In genomic region chr9:125142560-125143376, GRCh38 we compare ENCODE assay signal across 8 cellular contexts. TPM values are rescaled to one million over a fixed set of nuclear protein-coding genes. Genes with fewer than 3 reads are reported as not detected.
DNase-seq lines count a peak whose midpoint lies in the region; ATAC-seq and TF ChIP-seq lines count a peak whose summit lies in the region.

No MANE protein-coding gene starts in this region.

- peak; percentile 22 for ATAC-seq in HG02943 (IDR thresholded peaks at IDR 0.05; ENCODE audit: low read depth, unreplicated experiment)
- peak; percentile 14 for ATAC-seq in T-helper 17 cell

- peak overlapping the region; percentile 61 for H3K4me3 ChIP-seq in effector memory CD4-positive, alpha-beta T cell (ENCODE audit: insufficient read depth, low read depth, low read length, poor library complexity, severe bottlenecking)

- H3K27me3 ChIP-seq in effector memory CD4-positive, alpha-beta T cell (replicated peaks; ENCODE audit: control insufficient read depth, insufficient read depth, low read length, poor library complexity, severe bottlenecking) = no peaks in the 10 kb centered on the region

- H3K4me1 ChIP-seq in effector memory CD4-positive, alpha-beta T cell (ENCODE audit: control insufficient read depth, insufficient read depth, low read length, poor library complexity, severe bottlenecking) = no peaks in the 10 kb centered on the region

- H3K4me1 Mint-ChIP-seq in T-helper 17 cell = peaks cover 18% of the 10 kb centered on the region
- H3K4me1 Mint-ChIP-seq in neural crest cell = peaks cover 14% of the 10 kb centered on the region

- H3K36me3 Mint-ChIP-seq in T-helper 17 cell (ENCODE audit: low read depth) (peaks cover 3% of the 10 kb centered on the region), neural crest cell (ENCODE audit: low read depth) (no peaks in the 10 kb centered on the region)

- H3K27ac ChIP-seq in effector memory CD4-positive, alpha-beta T cell (ENCODE audit: insufficient read depth, low read length, poor library complexity, severe bottlenecking) = peak overlapping the region; percentile 46

- H3K9me3 Mint-ChIP-seq in neural crest cell = no peaks in the 10 kb centered on the region

- DNase-seq in GM13977 (ENCODE audit: low spot score) = no peak
- DNase-seq in T-helper 17 cell = peak in 2 of 3 donors; percentile 7 to 39
- DNase-seq in effector memory CD4-positive, alpha-beta T cell = no peak
- peak; percentile 9 for DNase-seq in neural crest cell (ENCODE audit: low read depth, low spot score)
- DNase-seq in NCI-H2029 (lab: John Stamatoyannopoulos, UW) = no peak
- no peak for DNase-seq in ecto neural progenitor cell (ENCODE audit: low spot score)
- no peak for DNase-seq in NCI-H2227 treated with DMSO at 0.1 percent for 48 hours (lab: John Stamatoyannopoulos, UW)

- H3K36me3 ChIP-seq in effector memory CD4-positive, alpha-beta T cell (ENCODE audit: control insufficient read depth, insufficient read depth, low read length) = no peaks in the 10 kb centered on the region

- H3K27ac Mint-ChIP-seq in T-helper 17 cell (peak overlapping the region; percentile 95), neural crest cell (ENCODE audit: unreplicated experiment) (peak overlapping the region; percentile 58)

- in situ Hi-C loops in GM13977 (cut with MboI; ENCODE audit: low pct_unique_long_range_greater_than_20kb, low sequenced_read_pairs, unreplicated experiment) = loop anchor here (25.0 kb wide), 1 partner anchor 380 kb away; the partner anchor contains the start of gene NR6A1

- TF ChIP-seq CTCF in GM13977 (IDR thresholded peaks at IDR 0.05; ENCODE audit: extremely low read depth, insufficient read depth, missing control alignments) (peak; percentile 28), neural crest cell (conservative IDR thresholded peaks at IDR 0.05) (no peak)

- H3K27me3 Mint-ChIP-seq in T-helper 17 cell (no peaks in the 10 kb centered on the region), neural crest cell (ENCODE audit: low read depth) (no peaks in the 10 kb centered on the region)

- H3K4me3 Mint-ChIP-seq in T-helper 17 cell (peak overlapping the region; percentile 100), neural crest cell (peak overlapping the region; percentile 99)

- no peaks in the 10 kb centered on the region for H3K9me3 ChIP-seq in T-helper 17 cell (ENCODE audit: control insufficient read depth, low read length, poor library complexity, severe bottlenecking)
- H3K9me3 ChIP-seq in effector memory CD4-positive, alpha-beta T cell (ENCODE audit: control insufficient read depth, low read length) = no peaks in the 10 kb centered on the region

RNA-seq across cellular contexts. Expression of gene SCAI, which starts 0.6 kb away (rescaled TPM):
- 10 to 100 TPM in 1 of 2 donors, 1 to 10 TPM in 1; 7.2 to 10.5 TPM for total RNA-seq in T-helper 17 cell
- 13.1 and 15.2 TPM in 2 replicates for total RNA-seq in neural crest cell

RNA-seq across cellular contexts. Expression of gene PPP6C, which starts 46.8 kb away (rescaled TPM):
- total RNA-seq in T-helper 17 cell (10 to 100 TPM; 34.3 to 34.6 TPM), neural crest cell (45.3 and 46.2 TPM in 2 replicates)

RNA-seq across cellular contexts. Expression of gene RABEPK, which starts 57.6 kb away (rescaled TPM):
- total RNA-seq in T-helper 17 cell (10 to 100 TPM in 1 of 2 donors, 1 to 10 TPM in 1; 9.8 to 13.0 TPM), neural crest cell (26.6 and 27.5 TPM in 2 replicates)

Comparison
In these comparisons a context has a peak if more than half of its experiments do, and no peak if none do; other contexts are left out.
1. DNase-seq: peak in T-helper 17 cell (2 of 3) and neural crest cell (single experiment); none in GM13977 (single experiment), effector memory CD4-positive, alpha-beta T cell (0 of 3), NCI-H2029 (single experiment), ecto neural progenitor cell (single experiment) and NCI-H2227 treated with DMSO at 0.1 percent for 48 hours (single experiment).